37 cellular contexts compared by ENCODE assay signal in genomic region chr6:100490065-100490464, GRCh38. TPM values are rescaled to one million over a fixed set of nuclear protein-coding genes. Genes with fewer than 3 reads are reported as not detected.
"Had no signal": no experiment of that assay in that cellular context is flagged by ENCODE, and none has a peak within 500 bp of the region (broad histone marks: within the 10 kb centered on the region; RNA-seq: fewer than 3 reads in every experiment).

No MANE protein-coding gene starts in this region.

- H3K9me3 ChIP-seq: ascending aorta, colonic mucosa had no signal

- H3K9me3 Mint-ChIP-seq: activated B cell treated with CpG ODN at 0.5 μM for 24 hours; activated CD4-positive, alpha-beta memory T cell treated with anti-CD3 and anti-CD28 coated beads for 36 hours; activated CD8-positive, alpha-beta T cell treated with anti-CD3 and anti-CD28 coated beads for 36 hours; activated naive CD4-positive, alpha-beta T cell treated with anti-CD3 and anti-CD28 coated beads, Interleukin-2, amount 10 ng/mL, durations not matched to agents 7 days and 5 days; activated naive CD4-positive, alpha-beta T cell treated with anti-CD3 and anti-CD28 coated beads, Interleukin-2, amount 50 U/mL, for 24 hours; activated naive CD8-positive, alpha-beta T cell treated with anti-CD3 and anti-CD28 coated beads, Interleukin-2, amount 10 ng/mL, durations not matched to agents 7 days and 5 days; activated naive CD8-positive, alpha-beta T cell treated with anti-CD3 and anti-CD28 coated beads, Interleukin-2, amount 50 U/mL, for 24 hours; activated T-cell treated with anti-CD3 and anti-CD28 coated beads, Interleukin-2, amount 50 U/mL, for 4 hours; activated T-cell treated with anti-CD3 and anti-CD28 coated beads, Interleukin-2, amount 50 U/mL, for 72 hours; activated T-helper 1 cell treated with anti-CD3 and anti-CD28 coated beads, Interleukin-12 subunit alpha, Interleukin-12 subunit beta, Interleukin-2, Interleukin-4 antibody, amounts not matched to agents 30 ng/mL and 10 ng/mL and 1 ng/mL, durations not matched to agents 14 hours and 24 hours and 36 hours; activated T-helper 17 cell treated with anti-CD3 and anti-CD28 coated beads, Interleukin-2, amount 50 U/mL, for 72 hours; central memory CD8-positive, alpha-beta T cell; T-helper 2 cell treated with Interferon-gamma antibody and Interleukin-4, amounts not matched to agents 5 μg/mL and 100 μg/mL, for 36 hours had no signal

- H3K4me1 ChIP-seq: ascending aorta, colonic mucosa had no signal

- H3K27me3 ChIP-seq: ascending aorta, cardiac muscle cell had no signal

- DNase-seq: activated B cell treated with CpG ODN at 0.5 μM for 24 hours; activated CD4-positive, alpha-beta memory T cell treated with anti-CD3 and anti-CD28 coated beads for 36 hours; activated CD4-positive, alpha-beta T cell treated with anti-CD3 and anti-CD28 coated beads for 4 hours; activated CD4-positive, alpha-beta T cell treated with anti-CD3 and anti-CD28 coated beads, Interleukin-2, amount 10 ng/mL, durations not matched to agents 24 days and 14 days; activated CD4-positive, alpha-beta T cell treated with anti-CD3 and anti-CD28 coated beads, Interleukin-2, amount 50 U/mL, for 1 hour; activated CD4-positive, alpha-beta T cell treated with anti-CD3 and anti-CD28 coated beads, Interleukin-2, amount 50 U/mL, for 4 hours; activated CD4-positive, CD25-positive, alpha-beta regulatory T cell treated with anti-CD3 and anti-CD28 coated beads, Interleukin-2, amount 50 U/mL, for 72 hours; activated CD8-positive, alpha-beta memory T cell treated with anti-CD3 and anti-CD28 coated beads, Interleukin-2, amount 50 U/mL, for 4 hours; activated CD8-positive, alpha-beta T cell treated with anti-CD3 and anti-CD28 coated beads for 36 hours; activated effector memory CD4-positive, alpha-beta T cell treated with anti-CD3 and anti-CD28 coated beads, Interleukin-2, amount 50 U/mL, for 16 hours; activated gamma-delta T cell treated with Interleukin-2 at 50 U/mL for 16 hours; activated naive CD4-positive, alpha-beta T cell; activated naive CD4-positive, alpha-beta T cell treated with anti-CD3 and anti-CD28 coated beads, Interleukin-2, amount 10 ng/mL, durations not matched to agents 7 days and 5 days; activated naive CD8-positive, alpha-beta T cell treated with anti-CD3 and anti-CD28 coated beads, Interleukin-2, amount 10 ng/mL, durations not matched to agents 7 days and 5 days; activated naive CD8-positive, alpha-beta T cell treated with anti-CD3 and anti-CD28 coated beads, Interleukin-2, amount 50 U/mL, for 24 hours; activated T-cell treated with anti-CD3 and anti-CD28 coated beads for 4 hours; activated T-cell treated with anti-CD3 and anti-CD28 coated beads, Interleukin-2, amount 50 U/mL, for 1 hour; activated T-cell treated with anti-CD3 and anti-CD28 coated beads, Interleukin-2, amount 50 U/mL, for 4 hours; activated T-cell treated with anti-CD3 and anti-CD28 coated beads, Interleukin-2, amount 50 U/mL, for 72 hours; amygdala; anterior cingulate cortex; caudate nucleus; cerebellar nuclear complex; colonic mucosa; T-helper 9 cell had no signal

- H3K4me3 ChIP-seq: ascending aorta, cardiac muscle cell, colonic mucosa had no signal

- H3K27ac Mint-ChIP-seq: activated B cell treated with CpG ODN at 0.5 μM for 24 hours; activated CD4-positive, alpha-beta memory T cell treated with anti-CD3 and anti-CD28 coated beads for 36 hours; activated CD4-positive, alpha-beta T cell treated with anti-CD3 and anti-CD28 coated beads, Interleukin-2, amount 10 ng/mL, durations not matched to agents 24 days and 14 days; activated CD8-positive, alpha-beta T cell treated with anti-CD3 and anti-CD28 coated beads for 36 hours; activated naive CD4-positive, alpha-beta T cell treated with anti-CD3 and anti-CD28 coated beads, Interleukin-2, amount 10 ng/mL, durations not matched to agents 7 days and 5 days; activated naive CD4-positive, alpha-beta T cell treated with anti-CD3 and anti-CD28 coated beads, Interleukin-2, amount 50 U/mL, for 24 hours; activated naive CD8-positive, alpha-beta T cell treated with anti-CD3 and anti-CD28 coated beads, Interleukin-2, amount 10 ng/mL, durations not matched to agents 7 days and 5 days; activated naive CD8-positive, alpha-beta T cell treated with anti-CD3 and anti-CD28 coated beads, Interleukin-2, amount 50 U/mL, for 24 hours; activated T-cell treated with anti-CD3 and anti-CD28 coated beads, Interleukin-2, amount 50 U/mL, for 72 hours; activated T-helper 1 cell treated with anti-CD3 and anti-CD28 coated beads, Interleukin-12 subunit alpha, Interleukin-12 subunit beta, Interleukin-2, Interleukin-4 antibody, amounts not matched to agents 30 ng/mL and 10 ng/mL and 1 ng/mL, durations not matched to agents 14 hours and 24 hours and 36 hours; activated T-helper 17 cell treated with anti-CD3 and anti-CD28 coated beads, Interleukin-2, amount 50 U/mL, for 72 hours; brain; T-helper 2 cell treated with Interferon-gamma antibody and Interleukin-4, amounts not matched to agents 5 μg/mL and 100 μg/mL, for 36 hours had no signal

- H3K36me3 Mint-ChIP-seq: activated CD4-positive, alpha-beta memory T cell treated with anti-CD3 and anti-CD28 coated beads for 36 hours; activated naive CD4-positive, alpha-beta T cell treated with anti-CD3 and anti-CD28 coated beads, Interleukin-2, amount 10 ng/mL, durations not matched to agents 7 days and 5 days; activated naive CD4-positive, alpha-beta T cell treated with anti-CD3 and anti-CD28 coated beads, Interleukin-2, amount 50 U/mL, for 24 hours; activated naive CD8-positive, alpha-beta T cell; activated naive CD8-positive, alpha-beta T cell treated with anti-CD3 and anti-CD28 coated beads, Interleukin-2, amount 10 ng/mL, durations not matched to agents 7 days and 5 days; brain had no signal

- H3K27ac ChIP-seq: ascending aorta, cardiac muscle cell, colonic mucosa, VCaP had no signal

- H3K4me1 Mint-ChIP-seq: activated B cell treated with CpG ODN at 0.5 μM for 24 hours; activated CD4-positive, alpha-beta T cell treated with anti-CD3 and anti-CD28 coated beads, Interleukin-2, amount 10 ng/mL, durations not matched to agents 24 days and 14 days; activated naive CD4-positive, alpha-beta T cell treated with anti-CD3 and anti-CD28 coated beads, Interleukin-2, amount 10 ng/mL, durations not matched to agents 7 days and 5 days; activated naive CD4-positive, alpha-beta T cell treated with anti-CD3 and anti-CD28 coated beads, Interleukin-2, amount 50 U/mL, for 24 hours; activated naive CD8-positive, alpha-beta T cell treated with anti-CD3 and anti-CD28 coated beads, Interleukin-2, amount 10 ng/mL, durations not matched to agents 7 days and 5 days; activated naive CD8-positive, alpha-beta T cell treated with anti-CD3 and anti-CD28 coated beads, Interleukin-2, amount 50 U/mL, for 24 hours; activated T-helper 17 cell treated with anti-CD3 and anti-CD28 coated beads, Interleukin-2, amount 50 U/mL, for 72 hours; central memory CD8-positive, alpha-beta T cell had no signal

- H3K4me3 Mint-ChIP-seq: activated B cell treated with CpG ODN at 0.5 μM for 24 hours; activated CD4-positive, alpha-beta memory T cell treated with anti-CD3 and anti-CD28 coated beads for 36 hours; activated CD4-positive, alpha-beta T cell treated with anti-CD3 and anti-CD28 coated beads, Interleukin-2, amount 10 ng/mL, durations not matched to agents 24 days and 14 days; activated CD8-positive, alpha-beta T cell treated with anti-CD3 and anti-CD28 coated beads for 36 hours; activated naive CD4-positive, alpha-beta T cell treated with anti-CD3 and anti-CD28 coated beads, Interleukin-2, amount 10 ng/mL, durations not matched to agents 7 days and 5 days; activated naive CD4-positive, alpha-beta T cell treated with anti-CD3 and anti-CD28 coated beads, Interleukin-2, amount 50 U/mL, for 24 hours; activated naive CD8-positive, alpha-beta T cell; activated naive CD8-positive, alpha-beta T cell treated with anti-CD3 and anti-CD28 coated beads, Interleukin-2, amount 10 ng/mL, durations not matched to agents 7 days and 5 days; activated naive CD8-positive, alpha-beta T cell treated with anti-CD3 and anti-CD28 coated beads, Interleukin-2, amount 50 U/mL, for 24 hours; activated T-cell treated with anti-CD3 and anti-CD28 coated beads, Interleukin-2, amount 50 U/mL, for 4 hours; activated T-cell treated with anti-CD3 and anti-CD28 coated beads, Interleukin-2, amount 50 U/mL, for 72 hours; activated T-helper 1 cell treated with anti-CD3 and anti-CD28 coated beads, Interleukin-12 subunit alpha, Interleukin-12 subunit beta, Interleukin-2, Interleukin-4 antibody, amounts not matched to agents 30 ng/mL and 10 ng/mL and 1 ng/mL, durations not matched to agents 14 hours and 24 hours and 36 hours; activated T-helper 17 cell treated with anti-CD3 and anti-CD28 coated beads, Interleukin-2, amount 50 U/mL, for 72 hours; brain; central memory CD8-positive, alpha-beta T cell; T-helper 2 cell treated with Interferon-gamma antibody and Interleukin-4, amounts not matched to agents 5 μg/mL and 100 μg/mL, for 36 hours had no signal

- ATAC-seq: activated CD8-positive, alpha-beta T cell treated with anti-CD3 and anti-CD28 coated beads for 36 hours; activated naive CD8-positive, alpha-beta T cell treated with anti-CD3 and anti-CD28 coated beads, Interleukin-2, amount 50 U/mL, for 24 hours; activated T-cell treated with anti-CD3 and anti-CD28 coated beads, Interleukin-2, amount 50 U/mL, for 4 hours; activated T-cell treated with anti-CD3 and anti-CD28 coated beads, Interleukin-2, amount 50 U/mL, for 72 hours; activated T-helper 17 cell treated with anti-CD3 and anti-CD28 coated beads, Interleukin-2, amount 50 U/mL, for 72 hours had no signal

- H3K36me3 ChIP-seq: ascending aorta, cardiac muscle cell, colonic mucosa had no signal

RNA-seq across cellular contexts. Expression of gene SIM1, which starts 25.3 kb away (rescaled TPM):
- total RNA-seq: activated B cell treated with CpG ODN at 0.5 μM for 24 hours; activated CD4-positive, alpha-beta memory T cell treated with anti-CD3 and anti-CD28 coated beads for 36 hours; activated CD4-positive, alpha-beta T cell treated with anti-CD3 and anti-CD28 coated beads, Interleukin-2, amount 10 ng/mL, durations not matched to agents 24 days and 14 days; activated CD8-positive, alpha-beta memory T cell treated with anti-CD3 and anti-CD28 coated beads for 36 hours; activated CD8-positive, alpha-beta T cell treated with anti-CD3 and anti-CD28 coated beads for 36 hours; activated naive CD8-positive, alpha-beta T cell treated with anti-CD3 and anti-CD28 coated beads, Interleukin-2, amount 10 ng/mL, durations not matched to agents 7 days and 5 days; activated T-cell treated with anti-CD3 and anti-CD28 coated beads, Interleukin-2, amount 50 U/mL, for 4 hours; activated T-helper 17 cell treated with anti-CD3 and anti-CD28 coated beads, Interleukin-2, amount 50 U/mL, for 72 hours; ascending aorta; bronchial epithelial cell; cardiac muscle cell had no signal
